Comparison of ENCODE assay signal across 8 cellular contexts in the genomic region with DNA sequence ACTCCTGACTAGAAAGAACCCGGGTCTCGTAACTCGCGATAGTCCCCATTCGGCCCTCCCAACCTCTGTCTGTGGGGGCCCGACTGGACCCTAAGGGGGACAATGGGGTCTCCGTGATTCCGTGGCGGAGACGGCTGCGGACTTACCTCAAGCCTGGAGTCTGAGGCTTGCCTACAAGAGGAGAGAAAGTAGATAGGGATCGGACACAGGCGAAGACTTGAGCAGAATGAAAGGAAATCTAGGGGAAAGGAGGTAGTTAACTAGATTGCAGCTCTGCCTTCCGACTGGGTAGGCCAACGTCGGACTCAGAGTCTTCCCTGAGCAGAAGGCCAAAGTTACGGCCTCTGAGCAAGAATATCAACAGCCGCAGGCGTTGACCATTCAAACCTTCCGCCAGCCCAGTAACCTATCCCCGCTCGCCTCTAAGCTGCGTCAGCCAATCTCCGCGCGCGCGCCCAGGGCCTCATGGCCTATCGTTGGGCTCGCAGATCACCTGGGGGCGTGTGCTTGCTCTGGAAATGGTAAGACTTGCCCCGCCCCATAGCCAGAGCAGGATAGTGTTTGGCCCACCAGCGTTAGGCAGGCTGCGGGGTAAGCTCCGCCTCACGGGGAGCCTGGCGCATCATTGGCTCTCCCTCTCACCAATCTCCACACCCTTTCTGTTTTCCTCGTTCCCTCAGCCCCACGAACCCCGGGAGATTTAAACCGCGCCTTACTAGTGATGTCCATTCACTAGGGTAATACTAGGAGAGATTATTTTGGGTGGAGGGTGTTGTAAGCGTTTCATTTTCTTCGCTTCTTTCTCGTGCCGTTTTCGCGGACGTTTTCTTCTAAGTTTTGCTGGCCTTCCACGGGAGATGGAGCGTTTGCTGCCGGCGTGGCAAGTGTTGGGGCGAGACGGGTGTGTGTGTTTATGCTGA. TPM values are rescaled to one million over a fixed set of nuclear protein-coding genes. Genes with fewer than 3 reads are reported as not detected.
DNase-seq lines count a peak whose midpoint lies in the region; ATAC-seq and TF ChIP-seq lines count a peak whose summit lies in the region.

TSS of gene CDC25C (minus strand) at position 356 of the 920 bp plus-strand sequence. CDS start 624 bp downstream, outside the sequence.

- intact Hi-C loops in head of caudate nucleus (cut with DNase I) (no loop called here), thyroid gland (cut with DNase I) (loop anchor here (10.0 kb wide), 1 partner anchor 117 kb away; the partner anchor contains the start of gene CDC23)

- H3K9me3 Mint-ChIP-seq in activated naive CD8-positive, alpha-beta T cell treated with anti-CD3 and anti-CD28 coated beads for 36 hours = no peaks in the 10 kb centered on the region
- H3K9me3 Mint-ChIP-seq in osteocyte (ENCODE audit: unreplicated experiment) = no peaks in the 10 kb centered on the region

- H3K27ac ChIP-seq in thyroid gland = no peak within 1 kb of the TSS

- peak within 1 kb of the TSS; percentile 81 for H3K27ac Mint-ChIP-seq in activated naive CD8-positive, alpha-beta T cell treated with anti-CD3 and anti-CD28 coated beads for 36 hours
- peak within 1 kb of the TSS; percentile 77 for H3K27ac Mint-ChIP-seq in osteocyte (ENCODE audit: unreplicated experiment)

- WGBS in thyroid gland, 2 donors = 1% methylated on average over 43 to 46 of the region's 55 CpGs

- H3K9me3 ChIP-seq in thyroid gland = no peaks in the 10 kb centered on the region

- no peak for TF ChIP-seq POLR2A in thyroid gland (IDR thresholded peaks at IDR 0.05)

- TF ChIP-seq CTCF in GM12864 (IDR thresholded peaks at IDR 0.05; ENCODE audit: low read depth, low read length, missing control alignments) (no peak), osteocyte (IDR thresholded peaks at IDR 0.05) (no peak), thyroid gland (IDR thresholded peaks at IDR 0.05) (no peak)

- peaks cover 13% of the 10 kb centered on the region for H3K4me1 Mint-ChIP-seq in activated naive CD8-positive, alpha-beta T cell treated with anti-CD3 and anti-CD28 coated beads for 36 hours
- peaks cover 24% of the 10 kb centered on the region for H3K4me1 Mint-ChIP-seq in osteocyte (ENCODE audit: unreplicated experiment)

- no peaks in the 10 kb centered on the region for H3K36me3 ChIP-seq in thyroid gland

- H3K27me3 ChIP-seq in thyroid gland = no peaks in the 10 kb centered on the region

- no peaks in the 10 kb centered on the region for H3K36me3 Mint-ChIP-seq in activated naive CD8-positive, alpha-beta T cell treated with anti-CD3 and anti-CD28 coated beads for 36 hours
- H3K36me3 Mint-ChIP-seq in osteocyte (ENCODE audit: unreplicated experiment) = no peaks in the 10 kb centered on the region

- peaks cover 7 to 10% of the 10 kb centered on the region in 2 donors for H3K4me1 ChIP-seq in thyroid gland

- peak within 1 kb of the TSS; percentile 64 for H3K4me3 ChIP-seq in GM12864 (ENCODE audit: low read depth, low read length)
- peak within 1 kb of the TSS in 1 of 3 donors; percentile 28 for H3K4me3 ChIP-seq in thyroid gland (replicated peaks in 1 of 3)

- peak; percentile 98 for DNase-seq in GM12864 (ENCODE audit: low read depth)
- DNase-seq in NCI-H1105 treated with DMSO at 0.1 percent for 48 hours (lab: John Stamatoyannopoulos, UW) = peak; percentile 94
- peak; percentile 100 for DNase-seq in SKM-1 treated with dmso at 0.1 percent for 144 hours (lab: John Stamatoyannopoulos, UW; ENCODE audit: unreplicated experiment)
- peak; percentile 97 for DNase-seq in activated naive CD8-positive, alpha-beta T cell treated with anti-CD3 and anti-CD28 coated beads for 36 hours
- peak; percentile 89 to 99 (median 98) for DNase-seq in head of caudate nucleus
- DNase-seq in osteocyte (ENCODE audit: extremely low spot score, unreplicated experiment) = peak; percentile 99
- DNase-seq in thyroid gland = peak; percentile 99

- H3K4me3 Mint-ChIP-seq in activated naive CD8-positive, alpha-beta T cell treated with anti-CD3 and anti-CD28 coated beads for 36 hours = peak within 1 kb of the TSS; percentile 96
- peak within 1 kb of the TSS; percentile 85 for H3K4me3 Mint-ChIP-seq in osteocyte (ENCODE audit: unreplicated experiment)

- ATAC-seq in HG02678 (IDR thresholded peaks at IDR 0.05; ENCODE audit: unreplicated experiment) = peak; percentile 99

- H3K27me3 Mint-ChIP-seq in activated naive CD8-positive, alpha-beta T cell treated with anti-CD3 and anti-CD28 coated beads for 36 hours = no peaks in the 10 kb centered on the region
- no peaks in the 10 kb centered on the region for H3K27me3 Mint-ChIP-seq in osteocyte (ENCODE audit: unreplicated experiment)

RNA-seq across cellular contexts. Expression of gene CDC25C, which starts in this region (rescaled TPM):
- total RNA-seq in activated naive CD8-positive, alpha-beta T cell treated with anti-CD3 and anti-CD28 coated beads for 36 hours = 1 to 10 TPM; 8.4 to 8.7 TPM
- total RNA-seq in osteocyte (1.9 and 2.2 TPM in 2 replicates), thyroid gland (under 1 TPM in 1 of 4 donors, not detected in 3; 0.27 TPM)

Comparison
In these comparisons a context has a peak if more than half of its experiments do, and no peak if none do; other contexts are left out.
1. Peak in DNase-seq in thyroid gland; RNA of the gene not detected or under 1 TPM.